In genomic region chr10:114678301-114678700, GRCh38 we compare ENCODE assay signal across 14 cellular contexts. TPM values are rescaled to one million over a fixed set of nuclear protein-coding genes. Genes with fewer than 3 reads are reported as not detected.
DNase-seq lines count a peak whose midpoint lies in the region; TF ChIP-seq lines count a peak whose summit lies in the region.
"Had no signal": no experiment of that assay in that cellular context is flagged by ENCODE, and none has a peak within 500 bp of the region (broad histone marks: within the 10 kb centered on the region; RNA-seq: fewer than 3 reads in every experiment).

No MANE protein-coding gene starts in this region.

- H3K9me3 ChIP-seq in HEK293 (ENCODE audit: control insufficient read depth, insufficient read depth, low read depth, low read length): no peaks in the 10 kb centered on the region
- no peaks in the 10 kb centered on the region for H3K9me3 ChIP-seq in neural progenitor cell (ENCODE audit: low read depth)

- H3K4me1 ChIP-seq in HEK293 (ENCODE audit: control insufficient read depth, insufficient read depth, low read length): peaks cover 22% of the 10 kb centered on the region
- peaks cover 44% of the 10 kb centered on the region for H3K4me1 ChIP-seq in neural progenitor cell

- no peaks in the 10 kb centered on the region for H3K36me3 ChIP-seq in HEK293 (ENCODE audit: control insufficient read depth in 2 of 2, insufficient read depth in 1 of 2, low read length in 2 of 2)
- H3K36me3 ChIP-seq in neural progenitor cell: no peaks in the 10 kb centered on the region

- H3K4me3 Mint-ChIP-seq in Calu3 (ENCODE audit: low read depth, unreplicated experiment) (peak overlapping the region; percentile 4), neural progenitor cell (no peak overlapping the region)
- H3K4me3 Mint-ChIP-seq: CD14-positive monocyte had no signal

- intact Hi-C loops in Calu3 (cut with micrococcal nuclease; ENCODE audit: unreplicated experiment): loop anchor here (2.0 kb wide), 1 partner anchor 54 kb away; no protein-coding TSS in a partner anchor

- H3K27ac ChIP-seq in HEK293 (ENCODE audit: extremely low read depth, low read depth, low read length): no peak overlapping the region
- H3K27ac ChIP-seq in cingulate gyrus (ENCODE audit: low read depth, low read length): peak overlapping the region; percentile 1
- H3K27ac ChIP-seq in neural progenitor cell: peak overlapping the region; percentile 86

- CTCF ChIA-PET in Calu3 (lab: Charles Lee) (interaction anchor here (0.6 to 1.4 kb wide), 3 partner anchors 46 to 284 kb away, joined by 3 read pairs; no protein-coding TSS in a partner anchor), HEK293 (lab: Yijun Ruan, JAX) (interaction anchor here (0.6 to 0.8 kb wide), 2 partner anchors 16 to 210 kb away, joined by 3 to 4 read pairs; no protein-coding TSS in a partner anchor)

- peak overlapping the region; percentile 60 for H3K4me2 ChIP-seq in neural progenitor cell

- no peak overlapping the region for H2AFZ ChIP-seq in neural progenitor cell (replicated peaks)

- H3K9me3 Mint-ChIP-seq in Calu3 (ENCODE audit: low read depth, unreplicated experiment) (no peaks in the 10 kb centered on the region), neural progenitor cell (no peaks in the 10 kb centered on the region)

- H3K27me3 Mint-ChIP-seq in Calu3 (ENCODE audit: unreplicated experiment): no peaks in the 10 kb centered on the region
- peaks cover 5% of the 10 kb centered on the region for H3K27me3 Mint-ChIP-seq in neural progenitor cell (ENCODE audit: insufficient read depth, low read depth)

- H3K4me1 Mint-ChIP-seq in Calu3 (ENCODE audit: low read depth, unreplicated experiment) (peaks cover 30% of the 10 kb centered on the region), neural progenitor cell (peaks cover 33% of the 10 kb centered on the region)

- H3F3A ChIP-seq in neural progenitor cell (ENCODE audit: low read depth): peaks cover 16% of the 10 kb centered on the region

- no peaks in the 10 kb centered on the region for H3K79me2 ChIP-seq in neural progenitor cell (ENCODE audit: low read depth)

- H4K20me1 ChIP-seq in neural progenitor cell (ENCODE audit: low read depth): no peaks in the 10 kb centered on the region

- POLR2A ChIA-PET in HEK293 (lab: Yijun Ruan, JAX): no interaction called here

- DNase-seq in Calu3 (no peak), neural progenitor cell (ENCODE audit: low spot score) (peak; percentile 58), A172 (ENCODE audit: low spot score) (no peak), amygdala (lab: John Stamatoyannopoulos, UW) (no peak)
- no peak for DNase-seq in activated CD8-positive, alpha-beta memory T cell treated with anti-CD3 and anti-CD28 coated beads for 24 hours
- DNase-seq: DND-41; MM.1S; NCI-H1092 treated with DMSO at 0.1 percent for 48 hours; NCI-H748 treated with DMSO at 0.1 percent for 48 hours; NK-92 treated with Interleukin-12 subunit alpha and Interleukin-12 subunit beta, amount 100 ng/mL, for 24 hours; SHP77 had no signal

- no peak overlapping the region for H3K9ac ChIP-seq in neural progenitor cell

- H3K27me3 ChIP-seq in neural progenitor cell: no peaks in the 10 kb centered on the region

- H3K4me3 ChIP-seq in HEK293 (ENCODE audit: low read depth, low read length) (no peak overlapping the region), neural progenitor cell (peak overlapping the region; percentile 5)

- TF ChIP-seq CTCF in Calu3 (IDR thresholded peaks at IDR 0.05; ENCODE audit: unreplicated experiment): no peak
- no peak for TF ChIP-seq CTCF in HEK293 (tag by site-specific recombination; IDR thresholded peaks at IDR 0.05)
- TF ChIP-seq CTCF in neural progenitor cell (IDR thresholded peaks at IDR 0.05): no peak

- no peaks in the 10 kb centered on the region for H3K36me3 Mint-ChIP-seq in Calu3 (ENCODE audit: insufficient read depth, unreplicated experiment)
- no peaks in the 10 kb centered on the region for H3K36me3 Mint-ChIP-seq in neural progenitor cell

- BruUV-seq in Calu3 (replicated peaks; lab: Mats Ljungman, UMichigan): no TSS peak

- H3K27ac Mint-ChIP-seq in Calu3 (ENCODE audit: unreplicated experiment) (peak overlapping the region; percentile 61), neural progenitor cell (no peak overlapping the region)
- H3K27ac Mint-ChIP-seq: CD14-positive monocyte had no signal

TF ChIP-seq in HEK293, 187 proteins besides CTCF, POLR2A, EP300 and RAD21:
- TF ChIP-seq ZNF24 (tag by site-specific recombination; IDR thresholded peaks at IDR 0.05): no peak
- TF ChIP-seq SCRT2 (tag by site-specific recombination; IDR thresholded peaks at IDR 0.05): 0 out of 2 replicates have a peak, but pooled peaks have one; percentile 23
- TF ChIP-seq ZBTB17 (tag by site-specific recombination; IDR thresholded peaks at IDR 0.05): 0 out of 2 replicates have a peak, but pooled peaks have one; percentile 18
- TF ChIP-seq PRDM6 (tag by site-specific recombination; IDR thresholded peaks at IDR 0.05): 0 out of 2 replicates have a peak, but pooled peaks have one; percentile 7
- TF ChIP-seq ZBTB44 (tag by site-specific recombination; IDR thresholded peaks at IDR 0.05): no peak
- TF ChIP-seq PATZ1 (tag by site-specific recombination; IDR thresholded peaks at IDR 0.05): no peak
TF ChIP-seq in HEK293: peak in this region for 3.

RNA-seq across cellular contexts. Expression of gene ABLIM1, which starts 20.2 kb away (rescaled TPM):
- total RNA-seq in Calu3 (2022) (81.1 and 89.4 TPM in 2 replicates), neural progenitor cell (ENCODE audit: low replicate concordance) (39.8 and 49.0 TPM in 2 replicates)
- 1.8 and 2.3 TPM in 2 replicates for total RNA-seq in A172 (2014; rRNA removed; shearing (Covaris generic))

Comparison
In these comparisons a context has a peak if more than half of its experiments do, and no peak if none do; other contexts are left out.
1. RNA of gene ABLIM1, which starts 20.2 kb away (total RNA-seq): 81.1 to 89.4 TPM in Calu3 and 39.8 to 49.0 TPM in neural progenitor cell; 1.8 to 2.3 TPM in A172; every median in the first group is over 10 times any median in the second.